1 cellular context compared by ENCODE assay signal in the genomic region with DNA sequence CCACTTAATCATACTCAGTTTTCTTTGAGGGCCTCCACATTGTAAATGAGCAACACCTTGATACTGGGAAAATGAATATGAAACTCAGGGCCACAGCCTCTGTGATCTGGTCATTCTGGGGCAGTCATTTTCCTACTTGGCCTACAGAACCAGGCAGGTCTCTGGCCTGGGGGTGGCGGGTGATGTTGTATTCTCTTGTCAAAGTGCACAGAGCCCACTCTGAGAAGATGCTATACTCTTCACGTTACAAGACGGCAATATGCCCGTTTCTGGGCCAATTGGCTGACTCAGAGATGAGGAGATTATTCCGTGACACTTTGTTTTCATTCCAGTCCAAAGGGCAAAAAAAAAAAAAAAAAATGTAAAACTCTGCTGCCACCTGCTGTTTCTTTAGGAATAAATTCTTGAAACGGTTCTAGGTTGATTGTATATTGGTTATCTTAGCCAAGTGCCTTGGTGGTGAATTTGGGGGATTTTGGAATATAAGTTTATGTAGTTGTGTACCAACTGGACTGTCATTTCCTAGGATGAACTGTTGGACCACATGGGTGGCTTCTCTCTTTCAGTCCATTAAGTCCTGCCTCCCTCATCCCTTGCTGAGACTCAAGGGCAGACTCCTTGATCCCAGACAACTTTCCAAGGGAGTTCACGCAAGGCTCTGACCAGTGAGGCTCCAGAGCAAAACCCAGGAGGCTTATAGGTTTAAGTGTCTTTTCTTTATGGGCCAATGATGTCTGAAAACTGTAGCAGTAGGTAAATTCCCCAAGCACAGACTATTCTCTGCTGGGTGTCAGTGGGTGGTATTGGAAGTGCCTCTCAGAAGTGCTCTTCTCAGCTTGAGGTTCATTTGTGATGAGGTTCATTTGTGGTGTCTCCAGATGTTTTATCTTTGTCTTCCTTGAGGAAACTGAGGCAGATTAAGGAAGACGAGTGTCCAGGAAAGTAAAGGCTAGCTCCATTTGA.
TF ChIP-seq lines count a peak whose summit lies in the region.

No MANE protein-coding gene starts in this region.

TF ChIP-seq in H1, 55 proteins besides CTCF, POLR2A, EP300 and RAD21 (continued from another document):
- no peak for TF ChIP-seq JUND (IDR thresholded peaks at IDR 0.05; ENCODE audit: low read length)
- TF ChIP-seq CBX8 (IDR thresholded peaks at IDR 0.05; ENCODE audit: borderline replicate concordance, low read depth, low read length) = no peak
- no peak for TF ChIP-seq CHD2 (IDR thresholded peaks at IDR 0.05; ENCODE audit: low read length)
- no peak for TF ChIP-seq SAP30 (IDR thresholded peaks at IDR 0.05; ENCODE audit: insufficient read depth, insufficient replicate concordance, low read length)
- no peak for TF ChIP-seq FOSL1 (IDR thresholded peaks at IDR 0.05; ENCODE audit: insufficient read depth, low read depth, low read length)
- no peak for TF ChIP-seq TCF12 (IDR thresholded peaks at IDR 0.05; ENCODE audit: low read depth, low read length)
- no peak for TF ChIP-seq RNF2 (IDR thresholded peaks at IDR 0.05; ENCODE audit: borderline replicate concordance, low read depth, low read length, missing control alignments, poor library complexity, severe bottlenecking)
- no peak for TF ChIP-seq EGR1 (IDR thresholded peaks at IDR 0.05; ENCODE audit: borderline replicate concordance, low read depth, low read length)
- TF ChIP-seq RBBP5 (IDR thresholded peaks at IDR 0.05; ENCODE audit: borderline replicate concordance, low read depth, low read length) = no peak
- no peak for TF ChIP-seq CBX5 (IDR thresholded peaks at IDR 0.05; ENCODE audit: low read depth, low read length)
- TF ChIP-seq, protein P1, sequence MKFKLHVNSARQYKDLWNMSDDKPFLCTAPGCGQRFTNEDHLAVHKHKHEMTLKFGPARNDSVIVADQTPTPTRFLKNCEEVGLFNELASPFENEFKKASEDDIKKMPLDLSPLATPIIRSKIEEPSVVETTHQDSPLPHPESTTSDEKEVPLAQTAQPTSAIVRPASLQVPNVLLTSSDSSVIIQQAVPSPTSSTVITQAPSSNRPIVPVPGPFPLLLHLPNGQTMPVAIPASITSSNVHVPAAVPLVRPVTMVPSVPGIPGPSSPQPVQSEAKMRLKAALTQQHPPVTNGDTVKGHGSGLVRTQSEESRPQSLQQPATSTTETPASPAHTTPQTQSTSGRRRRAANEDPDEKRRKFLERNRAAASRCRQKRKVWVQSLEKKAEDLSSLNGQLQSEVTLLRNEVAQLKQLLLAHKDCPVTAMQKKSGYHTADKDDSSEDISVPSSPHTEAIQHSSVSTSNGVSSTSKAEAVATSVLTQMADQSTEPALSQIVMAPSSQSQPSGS (IDR thresholded peaks at IDR 0.05; ENCODE audit: low read length) = no peak
- no peak for TF ChIP-seq TAF7 (optimal IDR thresholded peaks at IDR 0.05; ENCODE audit: borderline replicate concordance, low read depth, low read length)
- TF ChIP-seq BRCA1 (IDR thresholded peaks at IDR 0.05; ENCODE audit: low read depth, low read length) = no peak
- no peak for TF ChIP-seq POLR2AphosphoS5 (IDR thresholded peaks at IDR 0.05; ENCODE audit: low read depth, low read length)
- TF ChIP-seq, protein P2, sequence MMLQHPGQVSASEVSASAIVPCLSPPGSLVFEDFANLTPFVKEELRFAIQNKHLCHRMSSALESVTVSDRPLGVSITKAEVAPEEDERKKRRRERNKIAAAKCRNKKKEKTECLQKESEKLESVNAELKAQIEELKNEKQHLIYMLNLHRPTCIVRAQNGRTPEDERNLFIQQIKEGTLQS (IDR thresholded peaks at IDR 0.05; ENCODE audit: insufficient read depth, low read depth, low read length) = no peak
- no peak for TF ChIP-seq HDAC6 (IDR thresholded peaks at IDR 0.05; ENCODE audit: low read depth, low read length)
- no peak for TF ChIP-seq GTF2F1 (IDR thresholded peaks at IDR 0.05; ENCODE audit: borderline replicate concordance, low read depth, low read length)
